Comparison of ENCODE assay signal across 9 cellular contexts in genomic region chr10:100988166-100988565, GRCh38. TPM values are rescaled to one million over a fixed set of nuclear protein-coding genes. Genes with fewer than 3 reads are reported as not detected.
DNase-seq lines count a peak whose midpoint lies in the region; ATAC-seq, FAIRE-seq and TF ChIP-seq lines count a peak whose summit lies in the region.
"Had no signal": no experiment of that assay in that cellular context is flagged by ENCODE, and none has a peak within 500 bp of the region (broad histone marks: within the 10 kb centered on the region; RNA-seq: fewer than 3 reads in every experiment).

No MANE protein-coding gene starts in this region.

- 79% methylated on average over 10 of the region's 10 CpGs for WGBS in hepatocyte (ENCODE audit: low lambda C conversion rate, missing lambda C conversion rate)

- in situ Hi-C loops in HAP-1 (cut with MboI; ENCODE audit: low sequenced_read_pairs), result no loop called here

- no peak for DNase-seq in HAP-1 (ENCODE audit: low spot score in 2 of 2)
- DNase-seq in WERI-Rb-1, result no peak
- DNase-seq in hepatocyte (ENCODE audit: low spot score), result no peak
- no peak for DNase-seq in HTR-8/SVneo (ENCODE audit: insufficient read length, low spot score)
- DNase-seq in NCI-H2227 (lab: John Stamatoyannopoulos, UW; ENCODE audit: unreplicated experiment), result no peak
- DNase-seq in NCI-H748 treated with DMSO at 0.1 percent for 48 hours (lab: John Stamatoyannopoulos, UW), result no peak
- DNase-seq: OCI-M1 had no signal

- H3K27me3 ChIP-seq in HAP-1 (ENCODE audit: low read depth), result no peaks in the 10 kb centered on the region
- no peaks in the 10 kb centered on the region for H3K27me3 ChIP-seq in WERI-Rb-1 (ENCODE audit: insufficient read depth, low read depth, severe bottlenecking)
- no peaks in the 10 kb centered on the region for H3K27me3 ChIP-seq in hepatocyte
- H3K27me3 ChIP-seq in skeletal muscle tissue (ENCODE audit: control insufficient read depth in 3 of 3, insufficient read depth in 3 of 3, low read length in 3 of 3), result no peaks in the 10 kb centered on the region

- H2AFZ ChIP-seq in hepatocyte, result peak overlapping the region; percentile 95

- H3K4me3 ChIP-seq in HAP-1 (peak overlapping the region; percentile 94), WERI-Rb-1 (ENCODE audit: low read depth, low read length) (peak overlapping the region; percentile 96), hepatocyte (peak overlapping the region; percentile 91), skeletal muscle tissue (ENCODE audit: low read length in 3 of 3) (peak overlapping the region; percentile 95 to 100 (median 97))

- H3K9ac ChIP-seq in skeletal muscle tissue (ENCODE audit: low read depth in 1 of 3, low read length in 3 of 3), result peak overlapping the region in 2 of 3 donors; percentile 14 to 98

- peak overlapping the region; percentile 98 for H3K4me2 ChIP-seq in hepatocyte

- TF ChIP-seq CTCF in WERI-Rb-1 (IDR thresholded peaks at IDR 0.05; ENCODE audit: low read depth, low read length) (no peak), hepatocyte (IDR thresholded peaks at IDR 0.05; ENCODE audit: poor library complexity) (no peak)

- no peaks in the 10 kb centered on the region for H4K20me1 ChIP-seq in hepatocyte (ENCODE audit: insufficient read depth, poor library complexity, severe bottlenecking)

- 0 out of 2 replicates have a peak, but pooled peaks cover 3% of the 10 kb centered on the region for H3K9me3 ChIP-seq in HAP-1
- no peaks in the 10 kb centered on the region for H3K9me3 ChIP-seq in WERI-Rb-1 (ENCODE audit: severe bottlenecking)
- no peaks in the 10 kb centered on the region for H3K9me3 ChIP-seq in hepatocyte (ENCODE audit: low read depth)
- no peaks in the 10 kb centered on the region for H3K9me3 ChIP-seq in skeletal muscle tissue (ENCODE audit: control insufficient read depth in 3 of 3, low read length in 3 of 3)

- no peaks in the 10 kb centered on the region for H3K9me2 ChIP-seq in hepatocyte (replicated peaks; ENCODE audit: insufficient read depth)

- H3K36me3 ChIP-seq in HAP-1 (replicated peaks), result peaks cover 40% of the 10 kb centered on the region
- H3K36me3 ChIP-seq in WERI-Rb-1, result peaks cover 54% of the 10 kb centered on the region
- no peaks in the 10 kb centered on the region for H3K36me3 ChIP-seq in hepatocyte (replicated peaks; ENCODE audit: insufficient read depth, low read depth)
- H3K36me3 ChIP-seq in skeletal muscle tissue (ENCODE audit: control insufficient read depth in 3 of 3, insufficient read depth in 3 of 3, low read length in 3 of 3), result peaks cover 44 to 45% (median 45%) of the 10 kb centered on the region in 3 donors

- H3K4me1 ChIP-seq in HAP-1, result peaks cover 19% of the 10 kb centered on the region
- H3K4me1 ChIP-seq in hepatocyte (ENCODE audit: insufficient read depth), result peaks cover 14% of the 10 kb centered on the region
- peaks cover 27 to 56% (median 36%) of the 10 kb centered on the region in 3 donors for H3K4me1 ChIP-seq in skeletal muscle tissue (ENCODE audit: control insufficient read depth in 3 of 3, insufficient read depth in 3 of 3, low read length in 3 of 3)

- no peak for ATAC-seq in GM21723 (IDR thresholded peaks at IDR 0.05; ENCODE audit: unreplicated experiment)

- FAIRE-seq in HTR-8/SVneo (lab: Jason Lieb, UNC), result no peak

- peaks cover 37% of the 10 kb centered on the region for H3K79me2 ChIP-seq in hepatocyte

- no peak overlapping the region for H3K27ac ChIP-seq in WERI-Rb-1
- no peak overlapping the region for H3K27ac ChIP-seq in hepatocyte
- H3K27ac ChIP-seq in skeletal muscle tissue (ENCODE audit: low read depth, low read length), result no peak overlapping the region

RNA-seq across cellular contexts. Expression of gene TWNK, which starts 0.8 kb away (rescaled TPM):
- total RNA-seq in hepatocyte, result 3.2 and 5.0 TPM in 2 replicates
- polyA plus RNA-seq in hepatocyte, result 4.0 and 5.1 TPM in 2 replicates
- total RNA-seq in skeletal muscle tissue, result 4.2 TPM

RNA-seq across cellular contexts. Expression of gene MRPL43, which starts 0.9 kb away (rescaled TPM):
- 60.1 and 65.9 TPM in 2 replicates for total RNA-seq in hepatocyte
- 111 and 112 TPM in 2 replicates for polyA plus RNA-seq in hepatocyte
- 41.2 TPM for total RNA-seq in skeletal muscle tissue

RNA-seq across cellular contexts. Expression of gene LZTS2, which starts 11.4 kb away (rescaled TPM):
- 62.9 and 73.6 TPM in 2 replicates for total RNA-seq in hepatocyte
- 88.5 and 90.7 TPM in 2 replicates for polyA plus RNA-seq in hepatocyte
- 37.6 TPM for total RNA-seq in skeletal muscle tissue

RNA-seq across cellular contexts. Expression of gene SEMA4G, which starts 18.9 kb away (rescaled TPM):
- 48.6 and 54.8 TPM in 2 replicates for total RNA-seq in hepatocyte
- 28.6 and 38.9 TPM in 2 replicates for polyA plus RNA-seq in hepatocyte
- 0.52 TPM for total RNA-seq in skeletal muscle tissue

RNA-seq across cellular contexts. Expression of gene PDZD7, which starts 42.8 kb away (rescaled TPM):
- 2.5 and 6.0 TPM in 2 replicates for total RNA-seq in hepatocyte
- polyA plus RNA-seq in hepatocyte, result 8.4 and 10.5 TPM in 2 replicates
- total RNA-seq in skeletal muscle tissue, result 1.0 TPM
